Comparison of ENCODE assay signal across 20 cellular contexts in the genomic region with DNA sequence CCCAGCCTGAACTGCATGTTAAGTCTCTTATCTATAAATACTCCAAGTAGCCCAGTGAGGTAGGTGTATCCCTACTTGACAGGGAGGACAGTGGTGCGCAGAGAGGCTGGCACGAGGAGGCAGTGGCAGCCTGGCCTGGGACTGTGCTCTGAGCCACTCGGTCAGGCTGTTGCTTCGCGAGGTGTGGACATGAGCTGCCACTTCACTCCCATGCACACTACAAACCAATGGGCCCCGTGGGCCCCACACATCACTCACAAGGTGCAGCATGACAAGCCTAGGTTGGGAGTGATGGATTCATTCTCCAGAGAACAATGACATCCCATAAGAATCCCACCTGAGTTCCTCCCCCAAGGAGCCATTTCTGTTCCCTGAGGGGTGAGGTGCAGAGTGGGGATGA. TPM values are rescaled to one million over a fixed set of nuclear protein-coding genes. Genes with fewer than 3 reads are reported as not detected.
A peak's percentile ranks its signal among the peaks of the same experiment; 100 is the strongest.
DNase-seq lines count a peak whose midpoint lies in the region; TF ChIP-seq lines count a peak whose summit lies in the region.
"Had no signal": no experiment of that assay in that cellular context is flagged by ENCODE, and none has a peak within 500 bp of the region (broad histone marks: within the 10 kb centered on the region; RNA-seq: fewer than 3 reads in every experiment).

No MANE protein-coding gene starts in this region.

- H3K4me1 ChIP-seq in HEK293 (ENCODE audit: control insufficient read depth, insufficient read depth, low read length) (no peaks in the 10 kb centered on the region), mesenchymal stem cell (ENCODE audit: control insufficient read depth, insufficient read depth, low read depth, low read length) (peaks cover 2% of the 10 kb centered on the region), spleen (peaks cover 2 to 31% (median 17%) of the 10 kb centered on the region in 6 donors), SJCRH30 (no peaks in the 10 kb centered on the region), tibial nerve (peaks cover 0 to 24% (median 0%) of the 10 kb centered on the region in 4 donors)
- H3K4me1 ChIP-seq: pancreas had no signal

- no peaks in the 10 kb centered on the region for H3K79me1 ChIP-seq in mesenchymal stem cell (replicated peaks; ENCODE audit: low read length, poor library complexity, severe bottlenecking)

- H2BK5ac ChIP-seq in mesenchymal stem cell (ENCODE audit: low read depth, low read length, poor library complexity, severe bottlenecking): no peak overlapping the region

- H3K23ac ChIP-seq in mesenchymal stem cell (ENCODE audit: low read length in 2 of 2): no peak overlapping the region

- CTCF ChIA-PET in HEK293 (lab: Yijun Ruan, JAX): no interaction called here

- H3K36me3 ChIP-seq in HEK293 (ENCODE audit: control insufficient read depth in 2 of 2, insufficient read depth in 1 of 2, low read length in 2 of 2) (no peaks in the 10 kb centered on the region), mesenchymal stem cell (ENCODE audit: control insufficient read depth in 1 of 2, insufficient read depth in 2 of 2, low read depth in 1 of 2, low read length in 2 of 2) (no peaks in the 10 kb centered on the region), spleen (no peaks in the 10 kb centered on the region), SJCRH30 (no peaks in the 10 kb centered on the region), tibial nerve (no peaks in the 10 kb centered on the region)
- H3K36me3 ChIP-seq: brain microvascular endothelial cell, pancreas, stomach had no signal

- no peak overlapping the region for H3K18ac ChIP-seq in mesenchymal stem cell (ENCODE audit: low read depth in 1 of 2, low read length in 2 of 2)

- 93% methylated on average over 5 of the region's 6 CpGs for WGBS in mesenchymal stem cell
- WGBS in spleen, 5 donors: 90 to 100% (median 95%) methylated on average over 1 to 6 of the region's 6 CpGs
- WGBS in tibial nerve, 2 donors: 92 to 94% methylated on average over 6 of the region's 6 CpGs

- TF ChIP-seq CTCF in HEK293 (tag by site-specific recombination; IDR thresholded peaks at IDR 0.05) (no peak), coronary artery (IDR thresholded peaks at IDR 0.05) (no peak), spleen (IDR thresholded peaks at IDR 0.05 in 8 of 11, conservative IDR thresholded peaks at IDR 0.05 in 3 of 11) (no peak), tibial nerve (IDR thresholded peaks at IDR 0.05) (no peak)

- no peak overlapping the region for H3K4me3 ChIP-seq in HEK293 (ENCODE audit: low read depth, low read length)
- H3K4me3 ChIP-seq in coronary artery: no peak overlapping the region
- H3K4me3 ChIP-seq in mesenchymal stem cell (ENCODE audit: insufficient read depth in 1 of 2, low read depth in 1 of 2, low read length in 2 of 2): peak overlapping the region in 1 of 2 experiments; percentile 2
- no peak overlapping the region for H3K4me3 ChIP-seq in spleen
- H3K4me3 ChIP-seq in SJCRH30: no peak overlapping the region
- H3K4me3 ChIP-seq in tibial nerve: no peak overlapping the region
- H3K4me3 ChIP-seq: pancreas, SK-N-MC, stomach had no signal

- H3K4ac ChIP-seq in mesenchymal stem cell (ENCODE audit: low read depth in 1 of 2, low read length in 2 of 2): no peak overlapping the region

- H3K9ac ChIP-seq in mesenchymal stem cell (ENCODE audit: low read length): peak overlapping the region; percentile 44

- H3K27ac ChIP-seq in HEK293 (ENCODE audit: extremely low read depth, low read depth, low read length): no peak overlapping the region
- peak overlapping the region; percentile 77 to 89 for H3K27ac ChIP-seq in coronary artery
- H3K27ac ChIP-seq in mesenchymal stem cell (ENCODE audit: low read length, poor library complexity, severe bottlenecking): no peak overlapping the region
- H3K27ac ChIP-seq in spleen: peak overlapping the region in 7 of 8 donors; percentile 24 to 74 (median 69)
- no peak overlapping the region for H3K27ac ChIP-seq in SJCRH30
- H3K27ac ChIP-seq in tibial nerve: peak overlapping the region in 2 of 4 donors; percentile 31 to 70
- H3K27ac ChIP-seq: SK-N-MC had no signal

- no peak for TF ChIP-seq POLR2A in spleen (IDR thresholded peaks at IDR 0.05)
- no peak for TF ChIP-seq POLR2A in tibial nerve (IDR thresholded peaks at IDR 0.05)

- H3K27me3 ChIP-seq in mesenchymal stem cell (ENCODE audit: control insufficient read depth in 1 of 2, insufficient read depth in 1 of 2, low read length in 2 of 2) (peaks cover 0 to 10% of the 10 kb centered on the region in 2 experiments), spleen (replicated peaks in 1 of 7) (no peaks in the 10 kb centered on the region), SJCRH30 (no peaks in the 10 kb centered on the region), tibial nerve (no peaks in the 10 kb centered on the region)
- H3K27me3 ChIP-seq: brain microvascular endothelial cell, pancreas, stomach had no signal

- H3K14ac ChIP-seq in mesenchymal stem cell (ENCODE audit: low read length in 2 of 2): no peak overlapping the region

- TF ChIP-seq EP300 in tibial nerve (IDR thresholded peaks at IDR 0.05): no peak

- H4K91ac ChIP-seq in mesenchymal stem cell (ENCODE audit: low read length): no peak overlapping the region

- peak; percentile 64 for DNase-seq in coronary artery (ENCODE audit: low spot score)
- no peak for DNase-seq in mesenchymal stem cell
- DNase-seq in spleen: peak; percentile 62
- no peak for DNase-seq in SJCRH30
- DNase-seq in NCI-H1048 (lab: John Stamatoyannopoulos, UW): no peak
- no peak for DNase-seq in DMS79 treated with DMSO at 0.1 percent for 48 hours (lab: John Stamatoyannopoulos, UW)
- no peak for DNase-seq in tibial nerve (ENCODE audit: low spot score in 2 of 2)
- DNase-seq: activated CD8-positive, alpha-beta T cell treated with anti-CD3 and anti-CD28 coated beads, Interleukin-2, amount 10 ng/mL, durations not matched to agents 7 days and 5 days; activated T-cell treated with anti-CD3 and anti-CD28 coated beads, Interleukin-2, amount 50 U/mL, for 4 hours; brain microvascular endothelial cell; DND-41; foreskin melanocyte; NCI-H1694 treated with DMSO at 0.1 percent for 48 hours; NCI-H2227 treated with DMSO at 0.1 percent for 48 hours; pancreas; stimulated activated CD4-positive, alpha-beta T cell treated with anti-CD3 and anti-CD28 coated beads, Interleukin-4, amount 100 ng/mL, for 1 hour; stomach; T1000 had no signal

- H2AFZ ChIP-seq in mesenchymal stem cell (ENCODE audit: low read depth, low read length): no peak overlapping the region

- intact Hi-C loops in spleen (cut with DNase I; ENCODE audit: low total_unique reads): no loop called here

- H2BK12ac ChIP-seq in mesenchymal stem cell (ENCODE audit: low read length in 2 of 2): no peak overlapping the region

- H4K8ac ChIP-seq in mesenchymal stem cell (ENCODE audit: low read length): no peak overlapping the region

- POLR2A ChIA-PET in HEK293 (lab: Yijun Ruan, JAX): no interaction called here

- no peak overlapping the region for H2BK15ac ChIP-seq in mesenchymal stem cell (ENCODE audit: low read depth, poor library complexity, severe bottlenecking)

- H3K4me2 ChIP-seq in mesenchymal stem cell (ENCODE audit: low read length, poor library complexity, severe bottlenecking): no peak overlapping the region

- H2BK120ac ChIP-seq in mesenchymal stem cell (ENCODE audit: low read depth, low read length): no peak overlapping the region

- no peak overlapping the region for H2AK5ac ChIP-seq in mesenchymal stem cell (ENCODE audit: low read length, severe bottlenecking)

- H3K9me3 ChIP-seq in HEK293 (ENCODE audit: control insufficient read depth, insufficient read depth, low read depth, low read length): no peaks in the 10 kb centered on the region
- no peaks in the 10 kb centered on the region for H3K9me3 ChIP-seq in mesenchymal stem cell (ENCODE audit: control insufficient read depth, low read length)
- H3K9me3 ChIP-seq in spleen: no peaks in the 10 kb centered on the region
- no peaks in the 10 kb centered on the region for H3K9me3 ChIP-seq in SJCRH30 (replicated peaks)
- no peaks in the 10 kb centered on the region for H3K9me3 ChIP-seq in tibial nerve
- H3K9me3 ChIP-seq: pancreas, stomach had no signal

TF ChIP-seq in HEK293, 187 proteins besides CTCF, POLR2A, EP300 and RAD21:
- TF ChIP-seq, protein P1, sequence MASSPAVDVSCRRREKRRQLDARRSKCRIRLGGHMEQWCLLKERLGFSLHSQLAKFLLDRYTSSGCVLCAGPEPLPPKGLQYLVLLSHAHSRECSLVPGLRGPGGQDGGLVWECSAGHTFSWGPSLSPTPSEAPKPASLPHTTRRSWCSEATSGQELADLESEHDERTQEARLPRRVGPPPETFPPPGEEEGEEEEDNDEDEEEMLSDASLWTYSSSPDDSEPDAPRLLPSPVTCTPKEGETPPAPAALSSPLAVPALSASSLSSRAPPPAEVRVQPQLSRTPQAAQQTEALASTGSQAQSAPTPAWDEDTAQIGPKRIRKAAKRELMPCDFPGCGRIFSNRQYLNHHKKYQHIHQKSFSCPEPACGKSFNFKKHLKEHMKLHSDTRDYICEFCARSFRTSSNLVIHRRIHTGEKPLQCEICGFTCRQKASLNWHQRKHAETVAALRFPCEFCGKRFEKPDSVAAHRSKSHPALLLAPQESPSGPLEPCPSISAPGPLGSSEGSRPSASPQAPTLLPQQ (tag by site-specific recombination; IDR thresholded peaks at IDR 0.05): peak; percentile 19; the same call in 1 of the 2 replicates
- TF ChIP-seq PRDM1 (tag by site-specific recombination; IDR thresholded peaks at IDR 0.05): no peak

RNA-seq across cellular contexts. Expression of a gene that starts 54.9 kb away (rescaled TPM):
- polyA plus RNA-seq in mesenchymal stem cell (2013, experiment 1 of 2): 6.1 TPM
- 6.6 TPM for polyA plus RNA-seq in mesenchymal stem cell (2013, experiment 2 of 2)
- total RNA-seq in spleen (10 to 100 TPM in 3 of 7 donors, 1 to 10 TPM in 4; 5.6 to 16.0 (median 9.2) TPM), tibial nerve (1 to 10 TPM; 4.9 to 8.2 (median 7.0) TPM)
- 1 to 10 TPM; 3.7 to 6.7 (median 5.8) TPM for polyA plus RNA-seq in spleen
- 7.7 and 8.3 TPM in 2 replicates for total RNA-seq in SJCRH30 (2014; rRNA removed; shearing (Covaris generic))

Comparison
In these comparisons a context has a peak if more than half of its experiments do, and no peak if none do; other contexts are left out.
1. H3K27ac ChIP-seq: peak in coronary artery (2 of 2) and spleen (7 of 8); none in HEK293 (single experiment), mesenchymal stem cell (single experiment) and SJCRH30 (single experiment).
2. DNase-seq: peak in coronary artery (single experiment) and spleen (single experiment); none in mesenchymal stem cell (single experiment), SJCRH30 (0 of 2), NCI-H1048 (single experiment), DMS79 treated with DMSO at 0.1 percent for 48 hours (single experiment) and tibial nerve (0 of 2).